ENCODE assay signal across 10 cellular contexts in genomic region chrX:135114392-135114791, GRCh38. TPM values are rescaled to one million over a fixed set of nuclear protein-coding genes. Genes with fewer than 3 reads are reported as not detected.
DNase-seq lines count a peak whose midpoint lies in the region; ATAC-seq and TF ChIP-seq lines count a peak whose summit lies in the region.
"Had no signal": no experiment of that assay in that cellular context is flagged by ENCODE, and none has a peak within 500 bp of the region (broad histone marks: within the 10 kb centered on the region; RNA-seq: fewer than 3 reads in every experiment).

No MANE protein-coding gene starts in this region.

- no peak for TF ChIP-seq CTCF in CD4-positive, alpha-beta T cell (IDR thresholded peaks at IDR 0.05)

- CTCF ChIA-PET in CD4-positive, alpha-beta T cell (lab: Charles Lee) = interaction anchor here (1.0 to 1.1 kb wide), 2 partner anchors 1094 to 1322 kb away, joined by 3 read pairs; no protein-coding TSS in a partner anchor

- no peak overlapping the region for H3K27ac Mint-ChIP-seq in activated T-cell treated with anti-CD3 and anti-CD28 coated beads, Interleukin-2, amount 50 U/mL, for 72 hours
- no peak overlapping the region for H3K27ac Mint-ChIP-seq in activated T-cell treated with anti-CD3 and anti-CD28 coated beads, Interleukin-2, amount 50 U/mL, for 24 hours
- no peak overlapping the region for H3K27ac Mint-ChIP-seq in CD4-positive, alpha-beta T cell

- no peak overlapping the region for H3K27ac ChIP-seq in CD4-positive, alpha-beta T cell (ENCODE audit: low read depth, low read length)
- H3K27ac ChIP-seq: Peyer's patch had no signal

- no peak for DNase-seq in activated T-cell treated with anti-CD3 and anti-CD28 coated beads, Interleukin-2, amount 50 U/mL, for 72 hours
- no peak for DNase-seq in activated T-cell treated with anti-CD3 and anti-CD28 coated beads, Interleukin-2, amount 50 U/mL, for 24 hours
- no peak for DNase-seq in NCI-H146 (lab: John Stamatoyannopoulos, UW)
- no peak for DNase-seq in CD4-positive, alpha-beta T cell
- DNase-seq in NCI-H1930 (lab: John Stamatoyannopoulos, UW) = no peak
- DNase-seq in anterior cingulate cortex (lab: John Stamatoyannopoulos, UW) = no peak
- DNase-seq: Peyer's patch had no signal

- H3K27me3 Mint-ChIP-seq in activated T-cell treated with anti-CD3 and anti-CD28 coated beads, Interleukin-2, amount 50 U/mL, for 72 hours (ENCODE audit: low read depth) = peaks cover 22% of the 10 kb centered on the region
- peaks cover 31% of the 10 kb centered on the region for H3K27me3 Mint-ChIP-seq in activated T-cell treated with anti-CD3 and anti-CD28 coated beads, Interleukin-2, amount 50 U/mL, for 24 hours
- H3K27me3 Mint-ChIP-seq in CD4-positive, alpha-beta T cell = peaks cover 23% of the 10 kb centered on the region

- H3K27me3 ChIP-seq in CD4-positive, alpha-beta T cell (ENCODE audit: control insufficient read depth, insufficient read depth, low read length) = no peaks in the 10 kb centered on the region
- H3K27me3 ChIP-seq: Peyer's patch had no signal

- H3K4me1 Mint-ChIP-seq in activated T-cell treated with anti-CD3 and anti-CD28 coated beads, Interleukin-2, amount 50 U/mL, for 72 hours (ENCODE audit: low read depth) = no peaks in the 10 kb centered on the region
- H3K4me1 Mint-ChIP-seq in activated T-cell treated with anti-CD3 and anti-CD28 coated beads, Interleukin-2, amount 50 U/mL, for 24 hours (ENCODE audit: low read depth) = no peaks in the 10 kb centered on the region
- no peaks in the 10 kb centered on the region for H3K4me1 Mint-ChIP-seq in CD4-positive, alpha-beta T cell (ENCODE audit: low read depth)

- POLR2A ChIA-PET in CD4-positive, alpha-beta T cell (lab: Charles Lee) = no interaction called here

- intact Hi-C loops in CD4-positive, alpha-beta T cell (cut with DNase I, micrococcal nuclease) = no loop called here

- H3K4me3 Mint-ChIP-seq in activated T-cell treated with anti-CD3 and anti-CD28 coated beads, Interleukin-2, amount 50 U/mL, for 72 hours = no peak overlapping the region
- H3K4me3 Mint-ChIP-seq in activated T-cell treated with anti-CD3 and anti-CD28 coated beads, Interleukin-2, amount 50 U/mL, for 24 hours = no peak overlapping the region
- H3K4me3 Mint-ChIP-seq in CD4-positive, alpha-beta T cell = no peak overlapping the region

- ATAC-seq in activated T-cell treated with anti-CD3 and anti-CD28 coated beads, Interleukin-2, amount 50 U/mL, for 72 hours (replicated peaks in 1 of 2) = peak; percentile 62 to 81
- ATAC-seq in HG02588 (IDR thresholded peaks at IDR 0.05; ENCODE audit: unreplicated experiment) (peak; percentile 92), HG03457 (IDR thresholded peaks at IDR 0.05; ENCODE audit: unreplicated experiment) (peak; percentile 95)
- ATAC-seq in CD4-positive, alpha-beta T cell (ENCODE audit: poor library complexity) = no peak

- H3K36me3 Mint-ChIP-seq in activated T-cell treated with anti-CD3 and anti-CD28 coated beads, Interleukin-2, amount 50 U/mL, for 72 hours (ENCODE audit: insufficient read depth in 2 of 2) = no peaks in the 10 kb centered on the region
- no peaks in the 10 kb centered on the region for H3K36me3 Mint-ChIP-seq in activated T-cell treated with anti-CD3 and anti-CD28 coated beads, Interleukin-2, amount 50 U/mL, for 24 hours (ENCODE audit: low read depth)
- H3K36me3 Mint-ChIP-seq in CD4-positive, alpha-beta T cell (ENCODE audit: low read depth) = no peaks in the 10 kb centered on the region

- H3K9me3 Mint-ChIP-seq in activated T-cell treated with anti-CD3 and anti-CD28 coated beads, Interleukin-2, amount 50 U/mL, for 72 hours = no peaks in the 10 kb centered on the region
- H3K9me3 Mint-ChIP-seq in activated T-cell treated with anti-CD3 and anti-CD28 coated beads, Interleukin-2, amount 50 U/mL, for 24 hours = no peaks in the 10 kb centered on the region
- no peaks in the 10 kb centered on the region for H3K9me3 Mint-ChIP-seq in CD4-positive, alpha-beta T cell

- no peaks in the 10 kb centered on the region for H3K9me3 ChIP-seq in CD4-positive, alpha-beta T cell (ENCODE audit: control insufficient read depth, low read length)
- H3K9me3 ChIP-seq: Peyer's patch had no signal

RNA-seq across cellular contexts. Expression of gene ETDB, which starts 5.9 kb away (rescaled TPM):
- total RNA-seq in activated T-cell treated with anti-CD3 and anti-CD28 coated beads, Interleukin-2, amount 50 U/mL, for 72 hours = not detected
- not detected for total RNA-seq in CD4-positive, alpha-beta T cell
- total RNA-seq: osteocyte, Peyer's patch had no signal

RNA-seq across cellular contexts. Expression of gene SMIM10L2B, which starts 15.9 kb away (rescaled TPM):
- under 1 TPM; 0.10 to 0.25 TPM for total RNA-seq in activated T-cell treated with anti-CD3 and anti-CD28 coated beads, Interleukin-2, amount 50 U/mL, for 72 hours
- total RNA-seq in CD4-positive, alpha-beta T cell = 1 to 10 TPM; 1.2 TPM

RNA-seq across cellular contexts. Expression of gene CT55, which starts 56.8 kb away (rescaled TPM):
- total RNA-seq in activated T-cell treated with anti-CD3 and anti-CD28 coated beads, Interleukin-2, amount 50 U/mL, for 72 hours = not detected
- not detected for total RNA-seq in CD4-positive, alpha-beta T cell
- total RNA-seq: osteocyte, Peyer's patch had no signal
